In the genomic region with DNA sequence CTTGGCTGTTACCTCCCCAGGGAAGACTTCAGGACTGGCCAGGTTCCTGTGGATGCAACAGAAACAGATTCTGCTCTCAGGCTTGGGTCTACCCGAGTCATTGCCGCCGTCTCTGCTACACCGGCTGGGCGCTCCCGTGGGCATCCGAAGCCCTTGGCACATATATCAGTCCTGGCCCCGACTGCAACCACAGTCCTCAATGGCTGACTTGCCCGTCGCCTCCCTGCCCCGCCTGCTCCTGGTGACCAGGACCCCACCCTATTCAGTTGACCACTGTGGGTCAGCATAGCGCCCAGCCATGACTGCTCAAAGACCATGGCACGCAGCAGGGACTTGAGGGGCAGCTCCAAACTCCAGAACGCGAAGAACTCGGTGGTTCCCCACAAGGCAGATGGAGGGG, we compare ENCODE assay signal across 35 cellular contexts. TPM values are rescaled to one million over a fixed set of nuclear protein-coding genes. Genes with fewer than 3 reads are reported as not detected.
"Had no signal": no experiment of that assay in that cellular context is flagged by ENCODE, and none has a peak within 500 bp of the region (broad histone marks: within the 10 kb centered on the region; RNA-seq: fewer than 3 reads in every experiment).

No MANE protein-coding gene starts in this region.

- H3K4me1 Mint-ChIP-seq: activated CD4-positive, alpha-beta memory T cell treated with anti-CD3 and anti-CD28 coated beads, Interleukin-2, amount 10 ng/mL, durations not matched to agents 7 days and 5 days; activated CD4-positive, alpha-beta T cell treated with anti-CD3 and anti-CD28 coated beads, Interleukin-2, amount 10 ng/mL, durations not matched to agents 7 days and 5 days; activated naive CD8-positive, alpha-beta T cell treated with anti-CD3 and anti-CD28 coated beads, Interleukin-2, amount 10 ng/mL, durations not matched to agents 7 days and 5 days; brain; WTC11 had no signal

- DNase-seq: activated CD4-positive, alpha-beta memory T cell treated with anti-CD3 and anti-CD28 coated beads, Interleukin-2, amount 10 ng/mL, durations not matched to agents 7 days and 5 days; activated CD4-positive, alpha-beta T cell treated with anti-CD3 and anti-CD28 coated beads for 1 hour; activated CD4-positive, alpha-beta T cell treated with anti-CD3 and anti-CD28 coated beads for 4 hours; activated CD4-positive, alpha-beta T cell treated with anti-CD3 and anti-CD28 coated beads, Interleukin-2, amount 10 ng/mL, durations not matched to agents 7 days and 5 days; activated CD4-positive, alpha-beta T cell treated with anti-CD3 and anti-CD28 coated beads, Interleukin-2, amount 50 U/mL, for 4 hours; activated CD8-positive, alpha-beta memory T cell treated with anti-CD3 and anti-CD28 coated beads, Interleukin-2, amount 50 U/mL, for 48 hours; activated gamma-delta T cell; activated naive CD4-positive, alpha-beta T cell treated with Interleukin-2 at 50 U/mL for 16 hours; activated naive CD8-positive, alpha-beta T cell treated with anti-CD3 and anti-CD28 coated beads, Interleukin-2, amount 10 ng/mL, durations not matched to agents 7 days and 5 days; activated T-cell treated with anti-CD3 and anti-CD28 coated beads for 4 hours; activated T-cell treated with anti-CD3 and anti-CD28 coated beads, Interleukin-2, amount 50 U/mL, for 24 hours; activated T-cell treated with anti-CD3 and anti-CD28 coated beads, Interleukin-2, amount 50 U/mL, for 72 hours; central memory CD4-positive, alpha-beta T cell; cerebellar nuclear complex; dorsolateral prefrontal cortex; effector memory CD4-positive, alpha-beta T cell; endodermal cell; erythroblast; esophagus squamous epithelium; foreskin melanocyte; T-helper 2 cell had no signal

- H3K27ac ChIP-seq: ascending aorta, breast epithelium, cardiac muscle cell, coronary artery, dorsolateral prefrontal cortex, esophagus squamous epithelium, gastroesophageal sphincter, VCaP had no signal

- H3K4me3 ChIP-seq: ascending aorta, breast epithelium, cardiac muscle cell, coronary artery, dorsolateral prefrontal cortex, esophagus squamous epithelium, gastroesophageal sphincter had no signal

- H3K4me3 Mint-ChIP-seq: activated CD4-positive, alpha-beta memory T cell treated with anti-CD3 and anti-CD28 coated beads, Interleukin-2, amount 10 ng/mL, durations not matched to agents 7 days and 5 days; activated CD4-positive, alpha-beta T cell treated with anti-CD3 and anti-CD28 coated beads, Interleukin-2, amount 10 ng/mL, durations not matched to agents 7 days and 5 days; activated naive CD8-positive, alpha-beta T cell treated with anti-CD3 and anti-CD28 coated beads, Interleukin-2, amount 10 ng/mL, durations not matched to agents 7 days and 5 days; activated T-cell treated with anti-CD3 and anti-CD28 coated beads, Interleukin-2, amount 50 U/mL, for 24 hours; activated T-cell treated with anti-CD3 and anti-CD28 coated beads, Interleukin-2, amount 50 U/mL, for 72 hours; brain; dendritic cell treated with granulocyte-macrophage colony-stimulating factor and Interleukin-4, amounts not matched to agents 40 ng/mL and 50 ng/mL, for 4 days; endodermal cell; WTC11 had no signal

- H3K27me3 ChIP-seq: ascending aorta had no signal

- H3K36me3 Mint-ChIP-seq: activated naive CD4-positive, alpha-beta T cell treated with anti-CD3 and anti-CD28 coated beads, Interleukin-2, amount 50 U/mL, for 72 hours; activated naive CD8-positive, alpha-beta T cell treated with anti-CD3 and anti-CD28 coated beads, Interleukin-2, amount 10 ng/mL, durations not matched to agents 7 days and 5 days; brain; WTC11 had no signal

- H3K9me3 Mint-ChIP-seq: activated CD4-positive, alpha-beta memory T cell treated with anti-CD3 and anti-CD28 coated beads, Interleukin-2, amount 10 ng/mL, durations not matched to agents 7 days and 5 days; activated CD4-positive, alpha-beta T cell treated with anti-CD3 and anti-CD28 coated beads, Interleukin-2, amount 10 ng/mL, durations not matched to agents 7 days and 5 days; activated naive CD4-positive, alpha-beta T cell treated with anti-CD3 and anti-CD28 coated beads, Interleukin-2, amount 50 U/mL, for 72 hours; activated naive CD8-positive, alpha-beta T cell treated with anti-CD3 and anti-CD28 coated beads, Interleukin-2, amount 10 ng/mL, durations not matched to agents 7 days and 5 days; activated T-cell treated with anti-CD3 and anti-CD28 coated beads, Interleukin-2, amount 50 U/mL, for 24 hours; activated T-cell treated with anti-CD3 and anti-CD28 coated beads, Interleukin-2, amount 50 U/mL, for 72 hours; brain; dendritic cell treated with granulocyte-macrophage colony-stimulating factor and Interleukin-4, amounts not matched to agents 40 ng/mL and 50 ng/mL, for 4 days; endodermal cell; WTC11 had no signal

- H3K27ac Mint-ChIP-seq: activated CD4-positive, alpha-beta memory T cell treated with anti-CD3 and anti-CD28 coated beads, Interleukin-2, amount 10 ng/mL, durations not matched to agents 7 days and 5 days; activated CD4-positive, alpha-beta T cell treated with anti-CD3 and anti-CD28 coated beads, Interleukin-2, amount 10 ng/mL, durations not matched to agents 7 days and 5 days; activated naive CD4-positive, alpha-beta T cell treated with anti-CD3 and anti-CD28 coated beads, Interleukin-2, amount 50 U/mL, for 72 hours; activated naive CD8-positive, alpha-beta T cell treated with anti-CD3 and anti-CD28 coated beads, Interleukin-2, amount 10 ng/mL, durations not matched to agents 7 days and 5 days; activated T-cell treated with anti-CD3 and anti-CD28 coated beads, Interleukin-2, amount 50 U/mL, for 24 hours; activated T-cell treated with anti-CD3 and anti-CD28 coated beads, Interleukin-2, amount 50 U/mL, for 72 hours; brain; dendritic cell treated with granulocyte-macrophage colony-stimulating factor and Interleukin-4, amounts not matched to agents 40 ng/mL and 50 ng/mL, for 4 days; endodermal cell; WTC11 had no signal

- H3K36me3 ChIP-seq: ascending aorta, breast epithelium, cardiac muscle cell, esophagus squamous epithelium, gastroesophageal sphincter had no signal

- ATAC-seq: activated naive CD4-positive, alpha-beta T cell treated with anti-CD3 and anti-CD28 coated beads, Interleukin-2, amount 50 U/mL, for 72 hours; activated T-cell treated with anti-CD3 and anti-CD28 coated beads, Interleukin-2, amount 50 U/mL, for 72 hours; gastroesophageal sphincter; WTC11 had no signal

- H3K9me3 ChIP-seq: ascending aorta, breast epithelium, esophagus squamous epithelium, gastroesophageal sphincter had no signal

- H3K4me1 ChIP-seq: ascending aorta, breast epithelium, esophagus squamous epithelium, gastroesophageal sphincter had no signal

RNA-seq across cellular contexts. Expression of a gene that starts 29.4 kb away (rescaled TPM):
- total RNA-seq: activated CD4-positive, alpha-beta memory T cell treated with anti-CD3 and anti-CD28 coated beads, Interleukin-2, amount 10 ng/mL, durations not matched to agents 7 days and 5 days; activated CD4-positive, alpha-beta T cell treated with anti-CD3 and anti-CD28 coated beads, Interleukin-2, amount 10 ng/mL, durations not matched to agents 7 days and 5 days; activated naive CD4-positive, alpha-beta T cell treated with anti-CD3 and anti-CD28 coated beads, Interleukin-2, amount 50 U/mL, for 72 hours; activated naive CD8-positive, alpha-beta T cell treated with anti-CD3 and anti-CD28 coated beads, Interleukin-2, amount 10 ng/mL, durations not matched to agents 7 days and 5 days; activated T-cell treated with anti-CD3 and anti-CD28 coated beads, Interleukin-2, amount 50 U/mL, for 72 hours; ascending aorta; breast epithelium; cardiac muscle cell; endodermal cell; esophagus squamous epithelium; fibroblast of lung; fibroblast of villous mesenchyme; gastroesophageal sphincter; glomerular endothelial cell; T-helper 1 cell treated with Interleukin-12 subunit alpha and Interleukin-12 subunit beta and Interleukin-4 antibody, amounts not matched to agents 30 ng/mL and 1 ng/mL, for 36 hours; WTC11 had no signal
